16 cellular contexts compared by ENCODE assay signal in the genomic region with DNA sequence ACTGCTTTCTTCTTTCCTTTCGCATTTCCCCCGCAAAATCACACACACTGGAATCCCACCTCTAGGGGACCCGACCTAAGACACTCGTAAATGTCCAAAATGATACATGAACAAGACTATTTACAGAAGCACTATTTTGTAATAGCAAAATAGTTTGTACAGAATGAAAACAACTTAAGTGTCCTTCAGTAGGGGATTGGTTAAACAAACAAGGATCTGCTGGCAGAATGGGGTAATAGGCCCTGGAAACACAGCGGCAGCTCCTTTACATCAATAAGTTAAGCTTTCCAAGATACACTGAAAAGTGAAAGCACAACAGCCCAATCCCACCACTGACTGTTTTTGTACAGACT. TPM values are rescaled to one million over a fixed set of nuclear protein-coding genes. Genes with fewer than 3 reads are reported as not detected.
DNase-seq lines count a peak whose midpoint lies in the region; TF ChIP-seq lines count a peak whose summit lies in the region.
"Had no signal": no experiment of that assay in that cellular context is flagged by ENCODE, and none has a peak within 500 bp of the region (broad histone marks: within the 10 kb centered on the region; RNA-seq: fewer than 3 reads in every experiment).

No MANE protein-coding gene starts in this region.

- TF ChIP-seq CTCF in OCI-LY3 (IDR thresholded peaks at IDR 0.05; ENCODE audit: low read depth, low read length) (no peak), endodermal cell (conservative IDR thresholded peaks at IDR 0.05) (peak; percentile 33), parathyroid adenoma (IDR thresholded peaks at IDR 0.05) (no peak)

- H3K4me3 ChIP-seq in OCI-LY3 (ENCODE audit: low read length) (no peak overlapping the region), endodermal cell (ENCODE audit: low read length) (no peak overlapping the region), parathyroid adenoma (ENCODE audit: low read depth, low read length) (no peak overlapping the region)
- H3K4me3 ChIP-seq: GM23248 had no signal

- H3K9ac ChIP-seq in OCI-LY3 (ENCODE audit: low read length) (no peak overlapping the region), endodermal cell (ENCODE audit: extremely low read depth, low read length, poor library complexity, severe bottlenecking) (no peak overlapping the region), parathyroid adenoma (no peak overlapping the region)
- H3K9ac ChIP-seq: GM23248 had no signal

- H3K9me3 ChIP-seq in OCI-LY3 (ENCODE audit: insufficient read depth, low read length): no peaks in the 10 kb centered on the region
- H3K9me3 ChIP-seq in endodermal cell (ENCODE audit: control insufficient read depth, low read length): no peaks in the 10 kb centered on the region
- no peaks in the 10 kb centered on the region for H3K9me3 ChIP-seq in parathyroid adenoma (ENCODE audit: control insufficient read depth, low read length)

- no peaks in the 10 kb centered on the region for H3K36me3 Mint-ChIP-seq in endodermal cell (ENCODE audit: low read depth)
- H3K36me3 Mint-ChIP-seq: activated naive CD8-positive, alpha-beta T cell; CD4-positive, CD25-positive, alpha-beta regulatory T cell; IgD-negative memory B cell had no signal

- H3K4me1 Mint-ChIP-seq in endodermal cell: peaks cover 6% of the 10 kb centered on the region
- H3K4me1 Mint-ChIP-seq: IgD-negative memory B cell had no signal

- no peak overlapping the region for H3K4me3 Mint-ChIP-seq in endodermal cell
- H3K4me3 Mint-ChIP-seq: activated naive CD8-positive, alpha-beta T cell; CD4-positive, CD25-positive, alpha-beta regulatory T cell; IgD-negative memory B cell had no signal

- peak overlapping the region; percentile 9; the same call in 1 of the 2 replicates for H2AFZ ChIP-seq in OCI-LY3 (ENCODE audit: low read depth, low read length)
- H2AFZ ChIP-seq in parathyroid adenoma: peak overlapping the region; percentile 36
- H2AFZ ChIP-seq: GM23248 had no signal

- no peak overlapping the region for H3K27ac Mint-ChIP-seq in endodermal cell
- H3K27ac Mint-ChIP-seq: activated naive CD8-positive, alpha-beta T cell; CD4-positive, CD25-positive, alpha-beta regulatory T cell; IgD-negative memory B cell had no signal

- H3K4me1 ChIP-seq in OCI-LY3 (ENCODE audit: low read length): no peaks in the 10 kb centered on the region
- H3K4me1 ChIP-seq in endodermal cell (ENCODE audit: control insufficient read depth, insufficient read depth, low read length): no peaks in the 10 kb centered on the region
- peaks cover 5% of the 10 kb centered on the region for H3K4me1 ChIP-seq in parathyroid adenoma

- H3K9me3 Mint-ChIP-seq in endodermal cell: no peaks in the 10 kb centered on the region
- H3K9me3 Mint-ChIP-seq: CD4-positive, CD25-positive, alpha-beta regulatory T cell; IgD-negative memory B cell had no signal

- H3K4me2 ChIP-seq in OCI-LY3 (ENCODE audit: low read length) (no peak overlapping the region), parathyroid adenoma (ENCODE audit: low read length) (no peak overlapping the region)

- WGBS in endodermal cell (ENCODE audit: insufficient coverage in 1 of 2, insufficient read length in 1 of 2), 2 experiments: 96 to 100% methylated on average over 1 to 5 of the region's 5 CpGs

- H4K20me1 ChIP-seq in OCI-LY3 (ENCODE audit: insufficient read depth, low read length): no peaks in the 10 kb centered on the region

- no peaks in the 10 kb centered on the region for H3K79me2 ChIP-seq in OCI-LY3 (ENCODE audit: low read length)
- H3K79me2 ChIP-seq in parathyroid adenoma: no peaks in the 10 kb centered on the region

- no peak overlapping the region for H3K27ac ChIP-seq in OCI-LY3 (ENCODE audit: low read length)
- no peak overlapping the region for H3K27ac ChIP-seq in endodermal cell (ENCODE audit: low read depth, low read length)
- no peak overlapping the region for H3K27ac ChIP-seq in parathyroid adenoma
- H3K27ac ChIP-seq: GM23248 had no signal

- H3K27me3 Mint-ChIP-seq in endodermal cell (ENCODE audit: insufficient read depth): no peaks in the 10 kb centered on the region
- H3K27me3 Mint-ChIP-seq: activated naive CD8-positive, alpha-beta T cell had no signal

- DNase-seq in EH (ENCODE audit: low read depth): peak; percentile 62
- DNase-seq in endodermal cell: no peak
- DNase-seq in SIG-M5 treated with dmso at 0.1 percent for 504 hours (lab: John Stamatoyannopoulos, UW; ENCODE audit: unreplicated experiment): no peak
- no peak for DNase-seq in Ammon's horn (ENCODE audit: low spot score)
- DNase-seq in NCI-H1930 (lab: John Stamatoyannopoulos, UW): no peak
- no peak for DNase-seq in AG20443 (ENCODE audit: low spot score)
- DNase-seq: CD4-positive, CD25-positive, alpha-beta regulatory T cell; effector CD4-positive, alpha-beta T cell; GM23248; NCI-H2081; right cardiac atrium; T-helper 2 cell had no signal

- H3K27me3 ChIP-seq in OCI-LY3 (ENCODE audit: low read depth, low read length) (peaks cover 7% of the 10 kb centered on the region), endodermal cell (ENCODE audit: control insufficient read depth, insufficient read depth, low read length, poor library complexity, severe bottlenecking) (no peaks in the 10 kb centered on the region), parathyroid adenoma (ENCODE audit: control insufficient read depth, insufficient read depth, low read length) (no peaks in the 10 kb centered on the region)

- H3K36me3 ChIP-seq in OCI-LY3 (replicated peaks; ENCODE audit: low read depth, low read length) (no peaks in the 10 kb centered on the region), endodermal cell (ENCODE audit: control insufficient read depth, insufficient read depth, low read length) (no peaks in the 10 kb centered on the region), parathyroid adenoma (ENCODE audit: control insufficient read depth, insufficient read depth, low read length) (no peaks in the 10 kb centered on the region)

RNA-seq across cellular contexts. Expression of a gene that starts 48.8 kb away (rescaled TPM):
- 1 to 10 TPM; 1.7 to 2.9 TPM for total RNA-seq in endodermal cell
- 2.4 TPM for polyA plus RNA-seq in endodermal cell (2013, experiment 1 of 2)
- 2.8 TPM for polyA plus RNA-seq in endodermal cell (2013, experiment 2 of 2)
